Comparison of ENCODE assay signal across 21 cellular contexts in genomic region chrX:130718137-130718536, GRCh38.
"Had no signal": no experiment of that assay in that cellular context is flagged by ENCODE, and none has a peak within 500 bp of the region (broad histone marks: within the 10 kb centered on the region; RNA-seq: fewer than 3 reads in every experiment).

No MANE protein-coding gene starts in this region.

- H3K9me3 Mint-ChIP-seq: activated CD8-positive, alpha-beta T cell treated with anti-CD3 and anti-CD28 coated beads for 36 hours; activated naive CD8-positive, alpha-beta T cell treated with anti-CD3 and anti-CD28 coated beads, Interleukin-2, amount 10 ng/mL, durations not matched to agents 7 days and 5 days; central memory CD8-positive, alpha-beta T cell; T-cell had no signal

- H3K4me1 Mint-ChIP-seq: activated naive CD8-positive, alpha-beta T cell treated with anti-CD3 and anti-CD28 coated beads, Interleukin-2, amount 10 ng/mL, durations not matched to agents 7 days and 5 days; central memory CD8-positive, alpha-beta T cell; T-cell had no signal

- H3K27me3 ChIP-seq: adrenal gland had no signal

- DNase-seq: activated CD4-positive, alpha-beta T cell treated with anti-CD3 and anti-CD28 coated beads for 4 hours; activated CD8-positive, alpha-beta memory T cell treated with anti-CD3 and anti-CD28 coated beads, Interleukin-2, amount 50 U/mL, for 4 hours; activated CD8-positive, alpha-beta T cell treated with anti-CD3 and anti-CD28 coated beads for 36 hours; activated naive CD4-positive, alpha-beta T cell treated with anti-CD3 and anti-CD28 coated beads, Interleukin-2, amount 50 U/mL, for 16 hours; activated naive CD8-positive, alpha-beta T cell treated with anti-CD3 and anti-CD28 coated beads, Interleukin-2, amount 10 ng/mL, durations not matched to agents 7 days and 5 days; activated T-cell treated with anti-CD3 and anti-CD28 coated beads, Interleukin-2, amount 50 U/mL, for 1 hour; adrenal gland; anterior cingulate cortex; NCI-H1092; NCI-H2029; NCI-H2107; NCI-H510A treated with DMSO at 0.1 percent for 48 hours; NCI-H748 treated with DMSO at 0.1 percent for 48 hours; T-cell; T-helper 2 cell; T1000 had no signal

- H3K4me3 Mint-ChIP-seq: activated CD8-positive, alpha-beta T cell treated with anti-CD3 and anti-CD28 coated beads for 36 hours; activated naive CD8-positive, alpha-beta T cell treated with anti-CD3 and anti-CD28 coated beads, Interleukin-2, amount 10 ng/mL, durations not matched to agents 7 days and 5 days; central memory CD8-positive, alpha-beta T cell; T-cell had no signal

- H3K36me3 ChIP-seq: adrenal gland, breast epithelium had no signal

- H3K27me3 Mint-ChIP-seq: activated CD8-positive, alpha-beta T cell treated with anti-CD3 and anti-CD28 coated beads for 36 hours; activated naive CD8-positive, alpha-beta T cell treated with anti-CD3 and anti-CD28 coated beads, Interleukin-2, amount 10 ng/mL, durations not matched to agents 7 days and 5 days; central memory CD8-positive, alpha-beta T cell had no signal

- H3K36me3 Mint-ChIP-seq: activated naive CD8-positive, alpha-beta T cell treated with anti-CD3 and anti-CD28 coated beads, Interleukin-2, amount 10 ng/mL, durations not matched to agents 7 days and 5 days had no signal

- H3K27ac Mint-ChIP-seq: activated CD8-positive, alpha-beta T cell treated with anti-CD3 and anti-CD28 coated beads for 36 hours; activated naive CD8-positive, alpha-beta T cell treated with anti-CD3 and anti-CD28 coated beads, Interleukin-2, amount 10 ng/mL, durations not matched to agents 7 days and 5 days; T-cell had no signal

- ATAC-seq: activated CD4-positive, CD25-positive, alpha-beta regulatory T cell treated with anti-CD3 and anti-CD28 coated beads, Interleukin-2, amount 50 U/mL, for 24 hours; activated CD8-positive, alpha-beta T cell treated with anti-CD3 and anti-CD28 coated beads for 36 hours; T-cell had no signal

- H3K9me3 ChIP-seq: adrenal gland, breast epithelium had no signal

- H3K27ac ChIP-seq: adrenal gland, breast epithelium, KMS-11, SK-N-MC had no signal

- H3K4me1 ChIP-seq: adrenal gland, breast epithelium had no signal

- H3K4me3 ChIP-seq: adrenal gland, breast epithelium, SK-N-MC had no signal

- H3K9ac ChIP-seq: KMS-11 had no signal
